ENCODE assay signal across 8 cellular contexts in the genomic region with DNA sequence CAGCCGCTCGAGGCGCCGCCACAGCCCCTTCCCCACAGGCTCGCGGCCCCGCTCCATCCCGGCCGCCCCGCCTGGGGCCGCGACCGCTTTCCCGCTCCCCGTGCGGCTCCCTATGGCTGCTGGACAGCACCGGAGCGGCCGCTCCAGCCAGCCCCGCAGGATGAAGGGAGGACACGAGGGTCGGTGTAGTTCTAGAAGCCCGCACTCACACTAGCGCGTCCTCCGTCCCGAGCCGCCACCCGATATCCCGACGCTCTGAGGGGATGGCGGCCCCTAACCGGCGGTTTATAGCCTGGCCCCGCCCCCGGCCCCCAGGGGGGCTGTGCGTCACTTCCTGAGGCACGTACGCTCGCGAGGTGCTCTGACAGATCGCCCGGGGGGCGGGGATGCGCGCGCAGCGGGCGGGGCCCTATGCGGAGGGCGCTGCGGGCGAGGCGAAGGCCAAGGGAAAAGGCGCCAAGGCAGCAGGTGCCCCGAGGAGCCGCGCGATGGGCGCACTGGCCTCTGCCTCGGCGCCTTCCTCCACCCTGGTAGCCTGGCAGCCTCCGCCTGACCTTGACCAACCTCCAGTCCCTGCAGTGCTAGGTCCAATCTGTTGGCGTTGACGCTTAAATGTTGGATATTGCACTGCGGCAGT. TPM values are rescaled to one million over a fixed set of nuclear protein-coding genes. Genes with fewer than 3 reads are reported as not detected.
DNase-seq lines count a peak whose midpoint lies in the region; ATAC-seq and TF ChIP-seq lines count a peak whose summit lies in the region.

TSS of gene TFRC (minus strand) at position 257 of the 637 bp plus-strand sequence. CDS start 4,991 bp downstream, outside the sequence.

- peaks cover 17% of the 10 kb centered on the region for H3K36me3 Mint-ChIP-seq in activated B cell treated with CpG ODN at 0.5 μM for 24 hours (ENCODE audit: low read depth)
- no peaks in the 10 kb centered on the region for H3K36me3 Mint-ChIP-seq in immature natural killer cell

- peak within 1 kb of the TSS; percentile 92 to 97 for H3K4me3 ChIP-seq in cardiac fibroblast (replicated peaks in 1 of 2; ENCODE audit: low read depth in 2 of 2, low read length in 2 of 2)

- H3K27ac Mint-ChIP-seq in activated B cell treated with CpG ODN at 0.5 μM for 24 hours (peak within 1 kb of the TSS; percentile 91), immature natural killer cell (peak within 1 kb of the TSS; percentile 82 to 97 (median 95))

- peak; percentile 100 for DNase-seq in AG08396 (ENCODE audit: low spot score)
- peak; percentile 100 for DNase-seq in NCI-H345 (lab: John Stamatoyannopoulos, UW)
- DNase-seq in activated B cell treated with CpG ODN at 0.5 μM for 24 hours: peak; percentile 99
- DNase-seq in cardiac fibroblast (ENCODE audit: low read depth in 2 of 2): peak; percentile 90 to 92
- DNase-seq in immature natural killer cell: peak; percentile 91 to 92 (median 92)
- peak; percentile 77 for DNase-seq in smooth muscle cell of the brain vasculature (ENCODE audit: low read depth, low spot score)

- CTCF ChIA-PET in activated B cell treated with CpG ODN at 0.5 μM for 24 hours (lab: Charles Lee): interaction anchor here (0.7 to 2.2 kb wide), 2 partner anchors 9 to 111 kb away, joined by 3 to 5 read pairs; no protein-coding TSS in a partner anchor

- TF ChIP-seq CTCF in activated B cell treated with CpG ODN at 0.5 μM for 24 hours (IDR thresholded peaks at IDR 0.05) (no peak), cardiac fibroblast (IDR thresholded peaks at IDR 0.05; ENCODE audit: low read depth, low read length) (no peak)

- intact Hi-C loops in activated B cell treated with CpG ODN at 0.5 μM for 24 hours (cut with micrococcal nuclease): loop anchor here (1.0 to 5.0 kb wide), 9 partner anchors 9 to 640 kb away; partner anchors contain the start of genes ACAP2, PCYT1A and UBXN7

- ATAC-seq in GM19023 (IDR thresholded peaks at IDR 0.05; ENCODE audit: unreplicated experiment): peak; percentile 90
- ATAC-seq in HG03196 (IDR thresholded peaks at IDR 0.05; ENCODE audit: unreplicated experiment): peak; percentile 94
- peak; percentile 94 for ATAC-seq in activated B cell treated with CpG ODN at 0.5 μM for 24 hours (ENCODE audit: low read depth)

- H3K9me3 Mint-ChIP-seq in activated B cell treated with CpG ODN at 0.5 μM for 24 hours (no peaks in the 10 kb centered on the region), immature natural killer cell (no peaks in the 10 kb centered on the region)

- H3K4me3 Mint-ChIP-seq in activated B cell treated with CpG ODN at 0.5 μM for 24 hours (peak within 1 kb of the TSS; percentile 99), immature natural killer cell (peak within 1 kb of the TSS; percentile 91 to 96 (median 94))

- peaks cover 48% of the 10 kb centered on the region for H3K4me1 Mint-ChIP-seq in activated B cell treated with CpG ODN at 0.5 μM for 24 hours
- peaks cover 21 to 35% of the 10 kb centered on the region in 2 donors for H3K4me1 Mint-ChIP-seq in immature natural killer cell

- no peaks in the 10 kb centered on the region for H3K27me3 Mint-ChIP-seq in activated B cell treated with CpG ODN at 0.5 μM for 24 hours
- H3K27me3 Mint-ChIP-seq in immature natural killer cell (ENCODE audit: low read depth in 3 of 3): peaks cover 3 to 13% (median 3%) of the 10 kb centered on the region in 3 donors

- POLR2A ChIA-PET in activated B cell treated with CpG ODN at 0.5 μM for 24 hours (lab: Charles Lee): interaction anchor here (1.0 to 5.6 kb wide), 8 partner anchors 10 to 111 kb away, joined by 4 to 49 read pairs (median 10); no protein-coding TSS in a partner anchor

RNA-seq across cellular contexts. Expression of gene TFRC, which starts in this region (rescaled TPM):
- total RNA-seq in activated B cell treated with CpG ODN at 0.5 μM for 24 hours: 238 and 290 TPM in 2 replicates
- polyA plus RNA-seq in immature natural killer cell: 10 to 100 TPM in 1 of 3 donors, 1 to 10 TPM in 2; 8.9 to 11.0 (median 9.7) TPM

Comparison
In these comparisons a context has a peak if more than half of its experiments do, and no peak if none do; other contexts are left out.
1. Peak in every context shown above with its lines: DNase-seq, ATAC-seq and H3K4me3 ChIP-seq.